Comparison of ENCODE assay signal across 8 cellular contexts in genomic region chr19:45137179-45137761, GRCh38. TPM values are rescaled to one million over a fixed set of nuclear protein-coding genes. Genes with fewer than 3 reads are reported as not detected.
DNase-seq lines count a peak whose midpoint lies in the region; ATAC-seq and TF ChIP-seq lines count a peak whose summit lies in the region.

No MANE protein-coding gene starts in this region.

- no peak overlapping the region for H3K9ac ChIP-seq in mesenchymal stem cell (ENCODE audit: low read length)

- H4K8ac ChIP-seq in mesenchymal stem cell (ENCODE audit: low read length), result no peak overlapping the region

- H3K18ac ChIP-seq in mesenchymal stem cell (ENCODE audit: low read depth in 1 of 2, low read length in 2 of 2), result no peak overlapping the region

- peaks cover 8% of the 10 kb centered on the region for H3K4me1 Mint-ChIP-seq in HFFc6 (ENCODE audit: low read depth)
- peaks cover 9 to 14% (median 10%) of the 10 kb centered on the region in 3 donors for H3K4me1 Mint-ChIP-seq in CD8-positive, alpha-beta memory T cell
- H3K4me1 Mint-ChIP-seq in natural killer cell treated with Interleukin-12 subunit alpha and Interleukin-12 subunit beta and Interleukin-15 and Interleukin-18, amount 100 ng/mL, for 72 hours (ENCODE audit: low read depth in 2 of 2), result peaks cover 10 to 22% of the 10 kb centered on the region in 2 donors

- H3K4me2 ChIP-seq in mesenchymal stem cell (ENCODE audit: low read length, poor library complexity, severe bottlenecking), result no peak overlapping the region

- H3K27ac ChIP-seq in mesenchymal stem cell (ENCODE audit: low read length, poor library complexity, severe bottlenecking) (no peak overlapping the region), body of pancreas (no peak overlapping the region)
- H3K27ac ChIP-seq in CD8-positive, alpha-beta memory T cell (ENCODE audit: low read depth, low read length), result no peak overlapping the region

- no peak overlapping the region for H2BK120ac ChIP-seq in mesenchymal stem cell (ENCODE audit: low read depth, low read length)

- TF ChIP-seq POLR2A in GM15510 (IDR thresholded peaks at IDR 0.05; ENCODE audit: borderline replicate concordance, extremely low read depth, insufficient read length) (peak; percentile 29), body of pancreas (IDR thresholded peaks at IDR 0.05) (no peak)

- H3K4me3 ChIP-seq in mesenchymal stem cell (ENCODE audit: insufficient read depth in 1 of 2, low read depth in 1 of 2, low read length in 2 of 2), result no peak overlapping the region
- no peak overlapping the region for H3K4me3 ChIP-seq in CD8-positive, alpha-beta memory T cell (ENCODE audit: low read length)
- no peak overlapping the region for H3K4me3 ChIP-seq in body of pancreas

- H3K27me3 Mint-ChIP-seq in HFFc6 (ENCODE audit: insufficient read depth), result peaks cover 2% of the 10 kb centered on the region
- H3K27me3 Mint-ChIP-seq in CD8-positive, alpha-beta memory T cell, result no peaks in the 10 kb centered on the region
- no peaks in the 10 kb centered on the region for H3K27me3 Mint-ChIP-seq in natural killer cell treated with Interleukin-12 subunit alpha and Interleukin-12 subunit beta and Interleukin-15 and Interleukin-18, amount 100 ng/mL, for 72 hours

- no peak overlapping the region for H3K4me3 Mint-ChIP-seq in HFFc6
- H3K4me3 Mint-ChIP-seq in CD8-positive, alpha-beta memory T cell, result no peak overlapping the region
- H3K4me3 Mint-ChIP-seq in natural killer cell treated with Interleukin-12 subunit alpha and Interleukin-12 subunit beta and Interleukin-15 and Interleukin-18, amount 100 ng/mL, for 72 hours, result no peak overlapping the region

- H2BK12ac ChIP-seq in mesenchymal stem cell (ENCODE audit: low read length in 2 of 2), result peak overlapping the region in 1 of 2 experiments; percentile 49

- no peak overlapping the region for H3K14ac ChIP-seq in mesenchymal stem cell (ENCODE audit: low read length in 2 of 2)

- no peak overlapping the region for H3K23ac ChIP-seq in mesenchymal stem cell (ENCODE audit: low read length in 2 of 2)

- CTCF ChIA-PET in CD8-positive, alpha-beta memory T cell (lab: Charles Lee), result interaction anchor here (1.1 kb wide), 1 partner anchor 12 kb away, joined by 3 read pairs; no protein-coding TSS in a partner anchor

- intact Hi-C loops in body of pancreas (cut with DNase I), result no loop called here

- H2BK15ac ChIP-seq in mesenchymal stem cell (ENCODE audit: low read depth, poor library complexity, severe bottlenecking), result no peak overlapping the region

- peak overlapping the region in 1 of 2 experiments; percentile 13 for H3K4ac ChIP-seq in mesenchymal stem cell (ENCODE audit: low read depth in 1 of 2, low read length in 2 of 2)

- peaks cover 59% of the 10 kb centered on the region for H3K79me1 ChIP-seq in mesenchymal stem cell (replicated peaks; ENCODE audit: low read length, poor library complexity, severe bottlenecking)

- H3K27ac Mint-ChIP-seq in HFFc6, result peak overlapping the region; percentile 9; the same call in 1 of the 2 replicates
- H3K27ac Mint-ChIP-seq in CD8-positive, alpha-beta memory T cell, result peak overlapping the region in 1 of 8 donors; percentile 58
- H3K27ac Mint-ChIP-seq in natural killer cell treated with Interleukin-12 subunit alpha and Interleukin-12 subunit beta and Interleukin-15 and Interleukin-18, amount 100 ng/mL, for 72 hours, result peak overlapping the region in 1 of 2 donors; percentile 47

- no peaks in the 10 kb centered on the region for H3K27me3 ChIP-seq in mesenchymal stem cell (ENCODE audit: control insufficient read depth in 1 of 2, insufficient read depth in 1 of 2, low read length in 2 of 2)
- H3K27me3 ChIP-seq in CD8-positive, alpha-beta memory T cell (ENCODE audit: insufficient read depth, low read length, poor library complexity, severe bottlenecking), result no peaks in the 10 kb centered on the region
- no peaks in the 10 kb centered on the region for H3K27me3 ChIP-seq in body of pancreas

- peaks cover 10% of the 10 kb centered on the region for H3K4me1 ChIP-seq in mesenchymal stem cell (ENCODE audit: control insufficient read depth, insufficient read depth, low read depth, low read length)
- H3K4me1 ChIP-seq in CD8-positive, alpha-beta memory T cell (ENCODE audit: insufficient read depth, low read length), result no peaks in the 10 kb centered on the region
- peaks cover 14% of the 10 kb centered on the region for H3K4me1 ChIP-seq in body of pancreas

- peaks cover 13 to 47% of the 10 kb centered on the region in 2 experiments for H3K36me3 ChIP-seq in mesenchymal stem cell (ENCODE audit: control insufficient read depth in 1 of 2, insufficient read depth in 2 of 2, low read depth in 1 of 2, low read length in 2 of 2)
- no peaks in the 10 kb centered on the region for H3K36me3 ChIP-seq in CD8-positive, alpha-beta memory T cell (ENCODE audit: insufficient read depth, low read length)
- H3K36me3 ChIP-seq in body of pancreas (replicated peaks in 1 of 2; ENCODE audit: insufficient read depth in 1 of 2, low read depth in 2 of 2), result peaks cover under 1 to 4% of the 10 kb centered on the region in 2 donors

- no peaks in the 10 kb centered on the region for H3K9me3 ChIP-seq in mesenchymal stem cell (ENCODE audit: control insufficient read depth, low read length)
- no peaks in the 10 kb centered on the region for H3K9me3 ChIP-seq in CD8-positive, alpha-beta memory T cell (ENCODE audit: low read length)
- H3K9me3 ChIP-seq in body of pancreas, result no peaks in the 10 kb centered on the region

- peak overlapping the region; percentile 62 for H4K91ac ChIP-seq in mesenchymal stem cell (ENCODE audit: low read length)

- POLR2A ChIA-PET in CD8-positive, alpha-beta memory T cell (lab: Charles Lee), result no interaction called here

- no peaks in the 10 kb centered on the region for H3K9me3 Mint-ChIP-seq in HFFc6
- H3K9me3 Mint-ChIP-seq in CD8-positive, alpha-beta memory T cell, result no peaks in the 10 kb centered on the region
- H3K9me3 Mint-ChIP-seq in natural killer cell treated with Interleukin-12 subunit alpha and Interleukin-12 subunit beta and Interleukin-15 and Interleukin-18, amount 100 ng/mL, for 72 hours, result no peaks in the 10 kb centered on the region

- no peak overlapping the region for H2AK5ac ChIP-seq in mesenchymal stem cell (ENCODE audit: low read length, severe bottlenecking)

- TF ChIP-seq CTCF in HFFc6 (IDR thresholded peaks at IDR 0.05) (no peak), body of pancreas (IDR thresholded peaks at IDR 0.05) (no peak)

- no peak overlapping the region for H2AFZ ChIP-seq in mesenchymal stem cell (ENCODE audit: low read depth, low read length)

- WGBS in mesenchymal stem cell, result 92% methylated on average over 17 of the region's 17 CpGs
- 75 to 78% methylated on average over 15 to 17 of the region's 17 CpGs for WGBS in body of pancreas, 2 donors

- H3K36me3 Mint-ChIP-seq in HFFc6 (ENCODE audit: low read depth), result no peaks in the 10 kb centered on the region
- peaks cover 0 to 24% (median 0%) of the 10 kb centered on the region in 3 donors for H3K36me3 Mint-ChIP-seq in CD8-positive, alpha-beta memory T cell
- no peaks in the 10 kb centered on the region for H3K36me3 Mint-ChIP-seq in natural killer cell treated with Interleukin-12 subunit alpha and Interleukin-12 subunit beta and Interleukin-15 and Interleukin-18, amount 100 ng/mL, for 72 hours

- H2BK5ac ChIP-seq in mesenchymal stem cell (ENCODE audit: low read depth, low read length, poor library complexity, severe bottlenecking), result no peak overlapping the region

- no peak for ATAC-seq in body of pancreas
- ATAC-seq in natural killer cell treated with Interleukin-12 subunit alpha and Interleukin-12 subunit beta and Interleukin-15 and Interleukin-18, amount 100 ng/mL, for 72 hours, result no peak

- DNase-seq in HFFc6 (no peak), NCI-H69 (lab: John Stamatoyannopoulos, UW) (peak; percentile 94), mesenchymal stem cell (no peak), NCI-H1048 (lab: John Stamatoyannopoulos, UW) (no peak), body of pancreas (no peak)
- no peak for DNase-seq in CD8-positive, alpha-beta memory T cell
- no peak for DNase-seq in natural killer cell treated with Interleukin-12 subunit alpha and Interleukin-12 subunit beta and Interleukin-15 and Interleukin-18, amount 100 ng/mL, for 72 hours (ENCODE audit: low spot score)

RNA-seq across cellular contexts. Expression of gene NKPD1, which starts 23.5 kb away (rescaled TPM):
- total RNA-seq in HFFc6 (2021; fragmentation: NEBNext Ultra II Directional; extraction: Animal tissue kit (Norgen Biotek cat#: 25700)), result under 1 TPM in 5 of 6 experiments, not detected in 1; 0.07 to 0.17 (median 0.07) TPM
- polyA plus RNA-seq in mesenchymal stem cell (2013, experiment 1 of 2), result 0.01 TPM
- 0.01 TPM for polyA plus RNA-seq in mesenchymal stem cell (2013, experiment 2 of 2)
- total RNA-seq in CD8-positive, alpha-beta memory T cell, result under 1 TPM; 0.13 to 0.18 TPM
- 0.20 TPM for polyA plus RNA-seq in CD8-positive, alpha-beta memory T cell
- not detected for total RNA-seq in body of pancreas
- total RNA-seq in natural killer cell treated with Interleukin-12 subunit alpha and Interleukin-12 subunit beta and Interleukin-15 and Interleukin-18, amount 100 ng/mL, for 72 hours, result under 1 TPM; 0.14 to 0.22 TPM

RNA-seq across cellular contexts. Expression of gene TRAPPC6A, which starts 40.8 kb away (rescaled TPM):
- 1 to 10 TPM; 3.5 to 6.9 (median 5.2) TPM for total RNA-seq in HFFc6 (2021; fragmentation: NEBNext Ultra II Directional; extraction: Animal tissue kit (Norgen Biotek cat#: 25700))
- 10.9 TPM for polyA plus RNA-seq in mesenchymal stem cell (2013, experiment 1 of 2)
- polyA plus RNA-seq in mesenchymal stem cell (2013, experiment 2 of 2), result 10.7 TPM
- 10 to 100 TPM; 22.7 to 24.3 TPM for total RNA-seq in CD8-positive, alpha-beta memory T cell
- polyA plus RNA-seq in CD8-positive, alpha-beta memory T cell, result 151 TPM
- 1 to 10 TPM in 1 of 2 donors, not detected in 1; 8.3 TPM for total RNA-seq in body of pancreas
- 10 to 100 TPM; 17.5 to 33.5 TPM for total RNA-seq in natural killer cell treated with Interleukin-12 subunit alpha and Interleukin-12 subunit beta and Interleukin-15 and Interleukin-18, amount 100 ng/mL, for 72 hours

RNA-seq across cellular contexts. Expression of gene BLOC1S3, which starts 41.3 kb away (rescaled TPM):
- 10 to 100 TPM; 10.5 to 14.2 (median 12.2) TPM for total RNA-seq in HFFc6 (2021; fragmentation: NEBNext Ultra II Directional; extraction: Animal tissue kit (Norgen Biotek cat#: 25700))
- polyA plus RNA-seq in mesenchymal stem cell (2013, experiment 1 of 2), result 12.5 TPM
- polyA plus RNA-seq in mesenchymal stem cell (2013, experiment 2 of 2), result 12.4 TPM
- 10 to 100 TPM; 12.4 TPM for total RNA-seq in CD8-positive, alpha-beta memory T cell
- polyA plus RNA-seq in CD8-positive, alpha-beta memory T cell, result 19.9 TPM
- total RNA-seq in body of pancreas, result 10 to 100 TPM in 1 of 2 donors, 1 to 10 TPM in 1; 4.9 to 12.5 TPM
- 10 to 100 TPM; 15.4 to 20.5 TPM for total RNA-seq in natural killer cell treated with Interleukin-12 subunit alpha and Interleukin-12 subunit beta and Interleukin-15 and Interleukin-18, amount 100 ng/mL, for 72 hours

RNA-seq across cellular contexts. Expression of gene PPP1R37, which starts 44.3 kb away (rescaled TPM):
- 10 to 100 TPM; 20.4 to 27.4 (median 21.6) TPM for total RNA-seq in HFFc6 (2021; fragmentation: NEBNext Ultra II Directional; extraction: Animal tissue kit (Norgen Biotek cat#: 25700))
- polyA plus RNA-seq in mesenchymal stem cell (2013, experiment 1 of 2), result 20.4 TPM
- 21.8 TPM for polyA plus RNA-seq in mesenchymal stem cell (2013, experiment 2 of 2)
- total RNA-seq in CD8-positive, alpha-beta memory T cell, result 10 to 100 TPM; 17.8 to 18.3 TPM
- 0.79 TPM for polyA plus RNA-seq in CD8-positive, alpha-beta memory T cell
- 10 to 100 TPM; 16.6 to 49.8 TPM for total RNA-seq in body of pancreas
- 10 to 100 TPM; 18.1 to 36.3 TPM for total RNA-seq in natural killer cell treated with Interleukin-12 subunit alpha and Interleukin-12 subunit beta and Interleukin-15 and Interleukin-18, amount 100 ng/mL, for 72 hours

RNA-seq across cellular contexts. Expression of gene GEMIN7, which starts 58.2 kb away (rescaled TPM):
- 10 to 100 TPM; 34.3 to 43.4 (median 39.0) TPM for total RNA-seq in HFFc6 (2021; fragmentation: NEBNext Ultra II Directional; extraction: Animal tissue kit (Norgen Biotek cat#: 25700))
- 24.6 TPM for polyA plus RNA-seq in mesenchymal stem cell (2013, experiment 1 of 2)
- 24.3 TPM for polyA plus RNA-seq in mesenchymal stem cell (2013, experiment 2 of 2)
- 10 to 100 TPM; 51.6 TPM for total RNA-seq in CD8-positive, alpha-beta memory T cell
- polyA plus RNA-seq in CD8-positive, alpha-beta memory T cell, result 93.5 TPM
- 10 to 100 TPM; 15.8 to 19.5 TPM for total RNA-seq in body of pancreas
- 10 to 100 TPM; 59.0 TPM for total RNA-seq in natural killer cell treated with Interleukin-12 subunit alpha and Interleukin-12 subunit beta and Interleukin-15 and Interleukin-18, amount 100 ng/mL, for 72 hours
